11 cellular contexts compared by ENCODE assay signal in genomic region chr2:240205348-240205747, GRCh38.
DNase-seq lines count a peak whose midpoint lies in the region; ATAC-seq, FAIRE-seq and TF ChIP-seq lines count a peak whose summit lies in the region.
"Had no signal": no experiment of that assay in that cellular context is flagged by ENCODE, and none has a peak within 500 bp of the region (broad histone marks: within the 10 kb centered on the region; RNA-seq: fewer than 3 reads in every experiment).

No MANE protein-coding gene starts in this region.

- peaks cover 24% of the 10 kb centered on the region for H3K27me3 ChIP-seq in RWPE2 (ENCODE audit: insufficient read depth, poor library complexity, severe bottlenecking)
- H3K27me3 ChIP-seq in fibroblast of lung (ENCODE audit: control insufficient read depth, insufficient read depth, low read length), result peaks cover 14% of the 10 kb centered on the region
- H3K27me3 ChIP-seq in small intestine (ENCODE audit: control insufficient read depth in 2 of 2, insufficient read depth in 2 of 2, low read length in 2 of 2), result no peaks in the 10 kb centered on the region

- no peak overlapping the region for H3K4me2 ChIP-seq in fibroblast of lung (ENCODE audit: extremely low read depth, insufficient read depth, low read length)

- peaks cover 5% of the 10 kb centered on the region for H3K4me1 ChIP-seq in RWPE2 (ENCODE audit: insufficient read depth, poor library complexity, severe bottlenecking)
- no peaks in the 10 kb centered on the region for H3K4me1 ChIP-seq in fibroblast of lung (ENCODE audit: control insufficient read depth, extremely low read depth, insufficient read depth, low read length)
- no peaks in the 10 kb centered on the region for H3K4me1 ChIP-seq in small intestine (ENCODE audit: control insufficient read depth in 2 of 2, insufficient read depth in 1 of 2, low read depth in 1 of 2, low read length in 1 of 2)

- H3K27ac ChIP-seq in RWPE2 (ENCODE audit: poor library complexity, severe bottlenecking), result no peak overlapping the region
- no peak overlapping the region for H3K27ac ChIP-seq in fibroblast of lung (ENCODE audit: insufficient read depth, low read length)
- H3K27ac ChIP-seq in small intestine (ENCODE audit: low read depth in 1 of 2, low read length in 1 of 2), result no peak overlapping the region
- H3K27ac ChIP-seq: VCaP had no signal

- H4K20me1 ChIP-seq in fibroblast of lung (ENCODE audit: control insufficient read depth, extremely low read depth, insufficient read depth, low read length), result no peaks in the 10 kb centered on the region

- no peak overlapping the region for H2AFZ ChIP-seq in fibroblast of lung (ENCODE audit: low read length)

- 8 to 51% (median 32%) methylated on average over 3 of the region's 3 CpGs for WGBS in small intestine, 3 donors

- H3K36me3 ChIP-seq in RWPE2 (ENCODE audit: low read depth) (no peaks in the 10 kb centered on the region), fibroblast of lung (ENCODE audit: control insufficient read depth, insufficient read depth, low read length) (no peaks in the 10 kb centered on the region), small intestine (ENCODE audit: control insufficient read depth in 2 of 2, insufficient read depth in 2 of 2, low read length in 2 of 2) (no peaks in the 10 kb centered on the region)

- FAIRE-seq in small intestine (lab: Jason Lieb, UNC), result no peak
- no peak for FAIRE-seq in D721Med (lab: Jason Lieb, UNC)
- FAIRE-seq: GM18507, K562 had no signal

- TF ChIP-seq CTCF in RWPE2 (IDR thresholded peaks at IDR 0.05; ENCODE audit: poor library complexity, severe bottlenecking) (no peak), fibroblast of lung (conservative IDR thresholded peaks at IDR 0.05 in 1 of 2, IDR thresholded peaks at IDR 0.05 in 1 of 2; ENCODE audit: low read depth in 1 of 2, low read length in 2 of 2) (no peak), D721Med (IDR thresholded peaks at IDR 0.05; ENCODE audit: insufficient read depth, missing control alignments) (no peak)

- DNase-seq in GOT3 (lab: John Stamatoyannopoulos, UW), result peak; percentile 61
- peak; percentile 95 for DNase-seq in RWPE2 (ENCODE audit: low spot score)
- DNase-seq in fibroblast of lung (ENCODE audit: low read depth in 2 of 2), result peak; percentile 51 to 65
- DNase-seq in stimulated activated CD4-positive, alpha-beta T cell treated with anti-CD3 and anti-CD28 coated beads, Interleukin-15, amount 100 ng/mL, for 48 hours (ENCODE audit: low read depth in 2 of 2), result peak; percentile 61 to 72
- no peak for DNase-seq in DMS79 (lab: John Stamatoyannopoulos, UW)
- no peak for DNase-seq in small intestine
- no peak for DNase-seq in D721Med (ENCODE audit: insufficient read length, low spot score)

- H3K9me3 ChIP-seq in RWPE2 (ENCODE audit: severe bottlenecking) (peaks cover 3% of the 10 kb centered on the region), fibroblast of lung (ENCODE audit: control insufficient read depth, insufficient read depth, low read depth, low read length) (no peaks in the 10 kb centered on the region), small intestine (ENCODE audit: control insufficient read depth, low read depth) (no peaks in the 10 kb centered on the region)

- no peaks in the 10 kb centered on the region for H3K79me2 ChIP-seq in fibroblast of lung (ENCODE audit: control insufficient read depth, insufficient read depth, low read length)

- peak; percentile 99 for ATAC-seq in RWPE2 (ENCODE audit: low read depth)
- ATAC-seq in HG02588 (IDR thresholded peaks at IDR 0.05; ENCODE audit: unreplicated experiment), result no peak
- ATAC-seq: K562 had no signal

- H3K9ac ChIP-seq in fibroblast of lung (ENCODE audit: insufficient read depth, low read length), result no peak overlapping the region

- no peak overlapping the region for H3K4me3 ChIP-seq in RWPE2 (ENCODE audit: severe bottlenecking)
- no peak overlapping the region for H3K4me3 ChIP-seq in fibroblast of lung (replicated peaks in 1 of 4; ENCODE audit: control extremely low read depth in 1 of 4, insufficient read depth in 1 of 4, low read depth in 3 of 4, low read length in 4 of 4)
- H3K4me3 ChIP-seq in small intestine (ENCODE audit: low read depth in 1 of 2, low read length in 2 of 2), result no peak overlapping the region
- H3K4me3 ChIP-seq: K562 had no signal

Comparison
In these comparisons a context has a peak if more than half of its experiments do, and no peak if none do; other contexts are left out.
1. DNase-seq: peak in GOT3 (single experiment), RWPE2 (single experiment), fibroblast of lung (2 of 2) and stimulated activated CD4-positive, alpha-beta T cell treated with anti-CD3 and anti-CD28 coated beads, Interleukin-15, amount 100 ng/mL, for 48 hours (2 of 2); none in DMS79 (single experiment), small intestine (single experiment) and D721Med (single experiment).